8 cellular contexts compared by ENCODE assay signal in genomic region chr1:84892657-84893618, GRCh38. TPM values are rescaled to one million over a fixed set of nuclear protein-coding genes. Genes with fewer than 3 reads are reported as not detected.
DNase-seq lines count a peak whose midpoint lies in the region; TF ChIP-seq lines count a peak whose summit lies in the region.

LPAR3 (minus strand) TSS chr1:84893206; CDS start chr1:84866120, 27,086 bp downstream.

- no peak within 1 kb of the TSS for H3K27ac Mint-ChIP-seq in activated CD4-positive, alpha-beta memory T cell treated with anti-CD3 and anti-CD28 coated beads for 36 hours
- no peak within 1 kb of the TSS for H3K27ac Mint-ChIP-seq in osteocyte (ENCODE audit: unreplicated experiment)

- H3K36me3 Mint-ChIP-seq in activated CD4-positive, alpha-beta memory T cell treated with anti-CD3 and anti-CD28 coated beads for 36 hours = no peaks in the 10 kb centered on the region
- H3K36me3 Mint-ChIP-seq in osteocyte (ENCODE audit: unreplicated experiment) = no peaks in the 10 kb centered on the region

- peak within 1 kb of the TSS; percentile 52 for H3K9ac ChIP-seq in HUES6 (ENCODE audit: low read length)

- peaks cover 27% of the 10 kb centered on the region for H3K27me3 Mint-ChIP-seq in activated CD4-positive, alpha-beta memory T cell treated with anti-CD3 and anti-CD28 coated beads for 36 hours
- H3K27me3 Mint-ChIP-seq in osteocyte (ENCODE audit: unreplicated experiment) = peaks cover 62% of the 10 kb centered on the region

- peak in 1 of 4 donors; percentile 45 for TF ChIP-seq POLR2A in esophagus squamous epithelium (IDR thresholded peaks at IDR 0.05)

- peak within 1 kb of the TSS; percentile 65 for H3K4me3 Mint-ChIP-seq in activated CD4-positive, alpha-beta memory T cell treated with anti-CD3 and anti-CD28 coated beads for 36 hours
- H3K4me3 Mint-ChIP-seq in osteocyte (ENCODE audit: unreplicated experiment) = peak within 1 kb of the TSS; percentile 67

- intact Hi-C loops in activated CD4-positive, alpha-beta memory T cell treated with anti-CD3 and anti-CD28 coated beads for 36 hours (cut with micrococcal nuclease) = loop anchor here (2.0 kb wide), 1 partner anchor 110 kb away; no protein-coding TSS in a partner anchor
- intact Hi-C loops in esophagus squamous epithelium (cut with DNase I) = no loop called here

- DNase-seq in AG04450 (ENCODE audit: low read depth, low spot score) (no peak), esophagus squamous epithelium (lab: John Stamatoyannopoulos, UW) (no peak), osteocyte (ENCODE audit: extremely low spot score, unreplicated experiment) (no peak), NCI-H2081 treated with DMSO at 0.1 percent for 48 hours (lab: John Stamatoyannopoulos, UW) (no peak), NCI-H226 (no peak), hippocampal formation (lab: John Stamatoyannopoulos, UW) (no peak)
- DNase-seq in activated CD4-positive, alpha-beta memory T cell treated with anti-CD3 and anti-CD28 coated beads for 36 hours = peak; percentile 50

- TF ChIP-seq CTCF in AG04450 (IDR thresholded peaks at IDR 0.05; ENCODE audit: low read depth, low read length) (no peak), esophagus squamous epithelium (IDR thresholded peaks at IDR 0.05) (peak in 1 of 6 experiments; percentile 13), osteocyte (IDR thresholded peaks at IDR 0.05) (no peak)

- H3K27me3 ChIP-seq in AG04450 (ENCODE audit: control insufficient read depth, insufficient read depth, low read length) (peaks cover 14% of the 10 kb centered on the region), HUES6 (ENCODE audit: control insufficient read depth, insufficient read depth, low read length) (peaks cover 56% of the 10 kb centered on the region), esophagus squamous epithelium (peaks cover 0 to 31% (median 0%) of the 10 kb centered on the region in 4 donors)

- WGBS in esophagus squamous epithelium, 2 donors = 3 to 6% methylated on average over 17 to 40 of the region's 97 CpGs

- no peak within 1 kb of the TSS for H3K27ac ChIP-seq in AG04450 (ENCODE audit: low read depth, low read length)
- no peak within 1 kb of the TSS for H3K27ac ChIP-seq in HUES6 (ENCODE audit: low read depth, low read length)
- peak within 1 kb of the TSS; percentile 39 to 84 (median 58) for H3K27ac ChIP-seq in esophagus squamous epithelium

- no peaks in the 10 kb centered on the region; the same call in 1 of the 2 replicates for H3K9me3 ChIP-seq in AG04450 (ENCODE audit: control insufficient read depth, insufficient read depth, low read length)
- H3K9me3 ChIP-seq in HUES6 (ENCODE audit: control insufficient read depth, insufficient read depth, low read depth, low read length) = no peaks in the 10 kb centered on the region
- no peaks in the 10 kb centered on the region for H3K9me3 ChIP-seq in esophagus squamous epithelium

- peaks cover 14% of the 10 kb centered on the region for H3K4me1 ChIP-seq in HUES6 (ENCODE audit: control insufficient read depth, insufficient read depth, low read length)
- peaks cover 0 to 59% (median 5%) of the 10 kb centered on the region in 3 donors for H3K4me1 ChIP-seq in esophagus squamous epithelium

- H3K4me1 Mint-ChIP-seq in activated CD4-positive, alpha-beta memory T cell treated with anti-CD3 and anti-CD28 coated beads for 36 hours (ENCODE audit: low read depth) = peaks cover 18% of the 10 kb centered on the region
- peaks cover 9% of the 10 kb centered on the region for H3K4me1 Mint-ChIP-seq in osteocyte (ENCODE audit: unreplicated experiment)

- no peaks in the 10 kb centered on the region for H3K36me3 ChIP-seq in HUES6 (ENCODE audit: control insufficient read depth, insufficient read depth, low read length)
- H3K36me3 ChIP-seq in esophagus squamous epithelium = no peaks in the 10 kb centered on the region

- CTCF ChIA-PET in AG04450 (lab: Charles Lee) = no interaction called here
- CTCF ChIA-PET in activated CD4-positive, alpha-beta memory T cell treated with anti-CD3 and anti-CD28 coated beads for 36 hours (lab: Charles Lee) = no interaction called here

- no peaks in the 10 kb centered on the region for H3K9me3 Mint-ChIP-seq in activated CD4-positive, alpha-beta memory T cell treated with anti-CD3 and anti-CD28 coated beads for 36 hours
- H3K9me3 Mint-ChIP-seq in osteocyte (ENCODE audit: unreplicated experiment) = no peaks in the 10 kb centered on the region

- POLR2A ChIA-PET in AG04450 (lab: Yijun Ruan, JAX) = no interaction called here
- POLR2A ChIA-PET in activated CD4-positive, alpha-beta memory T cell treated with anti-CD3 and anti-CD28 coated beads for 36 hours (lab: Charles Lee) = interaction anchor here (0.7 kb wide), 1 partner anchor 169 kb away, joined by 3 read pairs; a partner anchor contains a TSS

- H3K4me3 ChIP-seq in AG04450 (ENCODE audit: low read depth, low read length) = peak within 1 kb of the TSS; percentile 56
- peak within 1 kb of the TSS; percentile 71 for H3K4me3 ChIP-seq in HUES6 (ENCODE audit: low read depth, low read length)
- peak within 1 kb of the TSS; percentile 63 to 78 (median 68) for H3K4me3 ChIP-seq in esophagus squamous epithelium

RNA-seq across cellular contexts. Expression of gene LPAR3, which starts in this region (rescaled TPM):
- polyA plus RNA-seq in AG04450 (2011; rRNA removed) = 3.5 and 4.8 TPM in 2 replicates
- polyA minus RNA-seq in AG04450 (2011; rRNA and poly(A)+ RNA removed) = 9.2 and 11.2 TPM in 2 replicates
- under 1 TPM; 0.36 to 0.83 TPM for total RNA-seq in activated CD4-positive, alpha-beta memory T cell treated with anti-CD3 and anti-CD28 coated beads for 36 hours
- total RNA-seq in esophagus squamous epithelium (10 to 100 TPM; 14.9 to 27.1 (median 19.5) TPM), osteocyte (not detected in 2 replicates)

Comparison
In these comparisons a context has a peak if more than half of its experiments do, and no peak if none do; other contexts are left out.
1. RNA of gene LPAR3 (total RNA-seq): 14.9 to 27.1 TPM in esophagus squamous epithelium; 0.36 to 0.83 TPM in activated CD4-positive, alpha-beta memory T cell treated with anti-CD3 and anti-CD28 coated beads for 36 hours and not detected in osteocyte; every median in the first group is over 4 times any median in the second.
2. Peak in DNase-seq in activated CD4-positive, alpha-beta memory T cell treated with anti-CD3 and anti-CD28 coated beads for 36 hours; RNA of the gene not detected or under 1 TPM.
3. H3K27ac ChIP-seq: peak in esophagus squamous epithelium (4 of 4); none in AG04450 (single experiment) and HUES6 (single experiment).
4. Peak in every context shown above with its lines, with median percentiles within 50 percentile points of each other: H3K4me3 ChIP-seq.